In genomic region chr6:117167520-117168271, GRCh38 we compare ENCODE assay signal across 11 cellular contexts.
DNase-seq lines count a peak whose midpoint lies in the region; ATAC-seq and TF ChIP-seq lines count a peak whose summit lies in the region.
"Had no signal": no experiment of that assay in that cellular context is flagged by ENCODE, and none has a peak within 500 bp of the region (broad histone marks: within the 10 kb centered on the region; RNA-seq: fewer than 3 reads in every experiment).

No MANE protein-coding gene starts in this region.

- no peaks in the 10 kb centered on the region for H3K27me3 ChIP-seq in foreskin keratinocyte
- H3K27me3 ChIP-seq: neutrophil had no signal

- TF ChIP-seq CTCF in foreskin keratinocyte (conservative IDR thresholded peaks at IDR 0.05) = peak; percentile 55

- ATAC-seq in foreskin keratinocyte (peak; percentile 91), GM21529 (IDR thresholded peaks at IDR 0.05; ENCODE audit: unreplicated experiment) (no peak), HG03571 (IDR thresholded peaks at IDR 0.05; ENCODE audit: unreplicated experiment) (no peak)
- no peak for ATAC-seq in stimulated activated memory B cell treated with anti-CD40 and anti-IgM and Interleukin-4, amounts not matched to agents 10 μg/mL and 1 μg/mL and 100 μg/mL, for 72 hours

- H3K4me3 ChIP-seq in skeletal muscle cell (ENCODE audit: low read depth, low read length) = no peak overlapping the region

- H3K4me3 Mint-ChIP-seq in stimulated activated memory B cell treated with anti-CD40 and anti-IgM and Interleukin-4, amounts not matched to agents 10 μg/mL and 1 μg/mL and 100 μg/mL, for 72 hours = no peak overlapping the region

- no peaks in the 10 kb centered on the region for H3K4me1 Mint-ChIP-seq in stimulated activated memory B cell treated with anti-CD40 and anti-IgM and Interleukin-4, amounts not matched to agents 10 μg/mL and 1 μg/mL and 100 μg/mL, for 72 hours

- H3K27ac Mint-ChIP-seq in stimulated activated memory B cell treated with anti-CD40 and anti-IgM and Interleukin-4, amounts not matched to agents 10 μg/mL and 1 μg/mL and 100 μg/mL, for 72 hours = no peak overlapping the region

- no peaks in the 10 kb centered on the region for H3K9me3 Mint-ChIP-seq in stimulated activated memory B cell treated with anti-CD40 and anti-IgM and Interleukin-4, amounts not matched to agents 10 μg/mL and 1 μg/mL and 100 μg/mL, for 72 hours

- peaks cover 5% of the 10 kb centered on the region for H3K4me1 ChIP-seq in foreskin keratinocyte

- DNase-seq in HCEC 1CT (peak; percentile 41), RKO (ENCODE audit: low spot score) (peak; percentile 19), foreskin keratinocyte (peak; percentile 95 to 100), skeletal muscle cell (ENCODE audit: low read depth) (peak; percentile 78)
- DNase-seq: activated CD8-positive, alpha-beta memory T cell treated with anti-CD3 and anti-CD28 coated beads, Interleukin-2, amount 50 U/mL, for 4 hours; caudate nucleus; NCI-H1694 had no signal

- H3K36me3 Mint-ChIP-seq in stimulated activated memory B cell treated with anti-CD40 and anti-IgM and Interleukin-4, amounts not matched to agents 10 μg/mL and 1 μg/mL and 100 μg/mL, for 72 hours = no peaks in the 10 kb centered on the region

- no peaks in the 10 kb centered on the region for H3K27me3 Mint-ChIP-seq in stimulated activated memory B cell treated with anti-CD40 and anti-IgM and Interleukin-4, amounts not matched to agents 10 μg/mL and 1 μg/mL and 100 μg/mL, for 72 hours

- peak overlapping the region; percentile 42 for H3K27ac ChIP-seq in foreskin keratinocyte
- H3K27ac ChIP-seq: neutrophil had no signal

Comparison
In these comparisons a context has a peak if more than half of its experiments do, and no peak if none do; other contexts are left out.
1. DNase-seq: peak in every context shown above with its lines; median percentile 98 in foreskin keratinocyte; 78 in skeletal muscle cell; 41 in HCEC 1CT; 19 in RKO.